In the genomic region with DNA sequence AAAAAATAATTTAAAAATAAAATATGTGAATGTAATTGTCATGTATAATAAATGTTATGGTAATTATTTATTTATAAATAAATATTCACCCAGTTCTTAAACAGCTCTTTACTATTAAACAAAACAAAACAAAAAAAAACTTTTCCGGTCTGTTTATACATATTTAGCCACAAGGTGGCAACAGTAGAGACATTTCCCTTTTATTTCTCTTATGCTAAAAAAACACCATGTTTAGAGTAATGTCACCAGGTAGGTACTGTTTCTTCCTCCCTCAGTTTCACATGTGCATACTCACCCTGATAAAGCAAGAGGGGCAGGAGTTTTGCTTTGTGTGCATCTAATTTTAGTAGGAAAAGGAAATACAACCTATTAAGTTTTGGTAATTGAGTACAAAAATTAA, we compare ENCODE assay signal across 9 cellular contexts.
A peak's percentile ranks its signal among the peaks of the same experiment; 100 is the strongest.
DNase-seq lines count a peak whose midpoint lies in the region; ATAC-seq and TF ChIP-seq lines count a peak whose summit lies in the region.
"Had no signal": no experiment of that assay in that cellular context is flagged by ENCODE, and none has a peak within 500 bp of the region (broad histone marks: within the 10 kb centered on the region; RNA-seq: fewer than 3 reads in every experiment).

No MANE protein-coding gene starts in this region.

- peaks cover under 1 to 3% of the 10 kb centered on the region in 2 donors for H3K9me3 Mint-ChIP-seq in stimulated activated naive B cell treated with anti-CD40 and anti-IgM and Interleukin-4, amounts not matched to agents 10 μg/mL and 1 μg/mL and 100 μg/mL, for 72 hours
- H3K9me3 Mint-ChIP-seq in activated T-cell treated with anti-CD3 and anti-CD28 coated beads, Interleukin-2, amount 50 U/mL, for 4 hours: peaks cover 7% of the 10 kb centered on the region

- peak; percentile 37 for TF ChIP-seq CTCF in epithelial cell of esophagus (IDR thresholded peaks at IDR 0.05; ENCODE audit: insufficient read depth, low read depth, low read length, missing control alignments)

- no peaks in the 10 kb centered on the region for H3K4me1 Mint-ChIP-seq in stimulated activated naive B cell treated with anti-CD40 and anti-IgM and Interleukin-4, amounts not matched to agents 10 μg/mL and 1 μg/mL and 100 μg/mL, for 72 hours
- no peaks in the 10 kb centered on the region for H3K4me1 Mint-ChIP-seq in activated T-cell treated with anti-CD3 and anti-CD28 coated beads, Interleukin-2, amount 50 U/mL, for 4 hours (ENCODE audit: low read depth)

- no peak overlapping the region for H3K4me3 Mint-ChIP-seq in stimulated activated naive B cell treated with anti-CD40 and anti-IgM and Interleukin-4, amounts not matched to agents 10 μg/mL and 1 μg/mL and 100 μg/mL, for 72 hours
- H3K4me3 Mint-ChIP-seq in activated T-cell treated with anti-CD3 and anti-CD28 coated beads, Interleukin-2, amount 50 U/mL, for 4 hours: no peak overlapping the region

- H3K27ac Mint-ChIP-seq in stimulated activated naive B cell treated with anti-CD40 and anti-IgM and Interleukin-4, amounts not matched to agents 10 μg/mL and 1 μg/mL and 100 μg/mL, for 72 hours: no peak overlapping the region

- no peak overlapping the region for H3K4me3 ChIP-seq in epithelial cell of esophagus (ENCODE audit: low read length)

- ATAC-seq in GM18517 (IDR thresholded peaks at IDR 0.05; ENCODE audit: unreplicated experiment): peak; percentile 47
- no peak for ATAC-seq in HG03354 (IDR thresholded peaks at IDR 0.05; ENCODE audit: poor library complexity, severe bottlenecking, unreplicated experiment)
- ATAC-seq in stimulated activated naive B cell treated with anti-CD40 and anti-IgM and Interleukin-4, amounts not matched to agents 10 μg/mL and 1 μg/mL and 100 μg/mL, for 72 hours (replicated peaks): no peak
- ATAC-seq in activated T-cell treated with anti-CD3 and anti-CD28 coated beads, Interleukin-2, amount 50 U/mL, for 4 hours: no peak

- no peaks in the 10 kb centered on the region for H3K36me3 Mint-ChIP-seq in stimulated activated naive B cell treated with anti-CD40 and anti-IgM and Interleukin-4, amounts not matched to agents 10 μg/mL and 1 μg/mL and 100 μg/mL, for 72 hours
- H3K36me3 Mint-ChIP-seq in activated T-cell treated with anti-CD3 and anti-CD28 coated beads, Interleukin-2, amount 50 U/mL, for 4 hours (ENCODE audit: insufficient read depth): no peaks in the 10 kb centered on the region

- in situ Hi-C loops in ACHN (cut with HindIII; ENCODE audit: low pct_ligation_motif_present, low pct_unique_long_range_greater_than_20kb, low sequenced_read_pairs): no loop called here

- no peaks in the 10 kb centered on the region for H3K27me3 Mint-ChIP-seq in stimulated activated naive B cell treated with anti-CD40 and anti-IgM and Interleukin-4, amounts not matched to agents 10 μg/mL and 1 μg/mL and 100 μg/mL, for 72 hours
- H3K27me3 Mint-ChIP-seq in activated T-cell treated with anti-CD3 and anti-CD28 coated beads, Interleukin-2, amount 50 U/mL, for 4 hours (ENCODE audit: low read depth): no peaks in the 10 kb centered on the region

- DNase-seq in ACHN (peak; percentile 25), NCI-H460 (ENCODE audit: extremely low read depth, low read depth) (peak; percentile 12), epithelial cell of esophagus (ENCODE audit: low read depth) (peak; percentile 30), foreskin melanocyte (no peak)
- DNase-seq in stimulated activated naive B cell treated with anti-CD40 and anti-IgM and Interleukin-4, amounts not matched to agents 10 μg/mL and 1 μg/mL and 100 μg/mL, for 72 hours: no peak
- no peak for DNase-seq in activated T-cell treated with anti-CD3 and anti-CD28 coated beads, Interleukin-2, amount 50 U/mL, for 4 hours
- DNase-seq: NCI-H2227 treated with DMSO at 0.1 percent for 48 hours had no signal

Comparison
In these comparisons a context has a peak if more than half of its experiments do, and no peak if none do; other contexts are left out.
1. DNase-seq: peak in ACHN (single experiment), NCI-H460 (single experiment) and epithelial cell of esophagus (single experiment); none in foreskin melanocyte (single experiment), stimulated activated naive B cell treated with anti-CD40 and anti-IgM and Interleukin-4, amounts not matched to agents 10 μg/mL and 1 μg/mL and 100 μg/mL, for 72 hours (single experiment) and activated T-cell treated with anti-CD3 and anti-CD28 coated beads, Interleukin-2, amount 50 U/mL, for 4 hours (single experiment).